1 cellular context compared by ENCODE assay signal in the genomic region with DNA sequence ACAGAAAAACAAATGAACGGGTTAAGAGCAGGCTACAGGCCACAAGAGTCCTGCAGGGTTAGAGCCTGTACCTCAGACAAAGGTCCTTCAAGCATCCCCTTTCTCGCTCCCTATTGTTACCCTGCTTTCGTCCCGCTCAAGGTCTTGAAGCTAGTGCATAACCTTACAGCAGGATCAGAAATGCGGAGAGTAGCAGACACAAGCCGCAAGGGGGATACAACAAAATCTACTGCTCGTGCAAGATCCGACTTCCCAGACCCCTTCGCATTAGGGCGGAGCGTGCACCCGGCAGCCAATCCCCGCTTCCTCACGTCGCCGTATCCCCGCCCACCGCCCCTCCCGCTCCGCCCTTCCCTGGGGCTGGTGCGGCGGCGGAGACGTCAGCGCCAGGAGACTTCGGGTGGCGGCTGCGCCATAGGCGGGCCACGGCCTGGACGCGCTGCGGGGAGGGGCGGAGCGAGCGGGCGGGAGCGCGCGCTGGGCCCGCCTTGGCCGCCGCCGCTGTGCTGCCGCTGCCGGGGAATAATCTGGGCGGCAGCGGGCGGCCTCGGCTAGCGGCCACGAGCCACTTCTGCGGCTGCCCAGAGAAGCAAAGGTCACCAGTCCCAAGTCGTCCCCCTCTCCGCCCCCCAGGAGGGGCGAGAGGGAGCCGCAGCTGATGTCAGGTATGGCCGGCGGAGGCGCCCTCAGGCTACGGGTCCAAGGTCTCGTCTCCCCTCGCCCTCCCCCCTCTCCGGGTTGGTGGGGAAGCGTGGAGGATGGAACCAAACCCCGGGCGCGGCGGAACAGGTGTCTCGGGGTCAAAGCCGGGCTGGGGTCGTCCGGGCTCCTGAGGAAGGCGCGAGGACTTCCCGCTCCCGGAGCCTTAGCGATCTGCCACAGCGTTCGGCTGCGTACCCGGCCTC.
A peak's percentile ranks its signal among the peaks of the same experiment; 100 is the strongest.
TF ChIP-seq lines count a peak whose summit lies in the region.

TSS of gene C1GALT1 (plus strand) at position 389 of the 905 bp plus-strand sequence. CDS start 51,776 bp downstream, outside the sequence.

TF ChIP-seq in HEK293, 187 proteins besides CTCF, POLR2A, EP300 and RAD21 (continued from another document):
- TF ChIP-seq, protein P1, sequence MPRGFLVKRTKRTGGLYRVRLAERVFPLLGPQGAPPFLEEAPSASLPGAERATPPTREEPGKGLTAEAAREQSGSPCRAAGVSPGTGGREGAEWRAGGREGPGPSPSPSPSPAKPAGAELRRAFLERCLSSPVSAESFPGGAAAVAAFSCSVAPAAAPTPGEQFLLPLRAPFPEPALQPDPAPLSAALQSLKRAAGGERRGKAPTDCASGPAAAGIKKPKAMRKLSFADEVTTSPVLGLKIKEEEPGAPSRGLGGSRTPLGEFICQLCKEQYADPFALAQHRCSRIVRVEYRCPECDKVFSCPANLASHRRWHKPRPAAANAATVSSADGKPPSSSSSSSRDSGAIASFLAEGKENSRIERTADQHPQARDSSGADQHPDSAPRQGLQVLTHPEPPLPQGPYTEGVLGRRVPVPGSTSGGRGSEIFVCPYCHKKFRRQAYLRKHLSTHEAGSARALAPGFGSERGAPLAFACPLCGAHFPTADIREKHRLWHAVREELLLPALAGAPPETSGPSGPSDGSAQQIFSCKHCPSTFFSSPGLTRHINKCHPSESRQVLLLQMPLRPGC (tag by site-specific recombination; IDR thresholded peaks at IDR 0.05), result peak; percentile 21; the same call in 1 of the 2 replicates
- TF ChIP-seq OSR2 (tag by site-specific recombination; IDR thresholded peaks at IDR 0.05) (no peak), TRIM28 (IDR thresholded peaks at IDR 0.05; ENCODE audit: borderline replicate concordance, low read length) (0 out of 2 replicates have a peak, but pooled peaks have one; percentile 64), ZNF791 (tag by site-specific recombination; IDR thresholded peaks at IDR 0.05) (no peak), BCL11A (tag by site-specific recombination; IDR thresholded peaks at IDR 0.05; ENCODE audit: low read depth) (no peak), YY1 (tag by site-specific recombination; IDR thresholded peaks at IDR 0.05) (0 out of 2 replicates have a peak, but pooled peaks have one; percentile 28), GLIS1 (tag by site-specific recombination; IDR thresholded peaks at IDR 0.05) (peak; percentile 48; the same call in 1 of the 2 replicates), ZBTB1 (tag by site-specific recombination; IDR thresholded peaks at IDR 0.05) (no peak), ZNF112 (tag by site-specific recombination; IDR thresholded peaks at IDR 0.05) (no peak), ZNF223 (tag by site-specific recombination; IDR thresholded peaks at IDR 0.05) (no peak)
